In the genomic region with DNA sequence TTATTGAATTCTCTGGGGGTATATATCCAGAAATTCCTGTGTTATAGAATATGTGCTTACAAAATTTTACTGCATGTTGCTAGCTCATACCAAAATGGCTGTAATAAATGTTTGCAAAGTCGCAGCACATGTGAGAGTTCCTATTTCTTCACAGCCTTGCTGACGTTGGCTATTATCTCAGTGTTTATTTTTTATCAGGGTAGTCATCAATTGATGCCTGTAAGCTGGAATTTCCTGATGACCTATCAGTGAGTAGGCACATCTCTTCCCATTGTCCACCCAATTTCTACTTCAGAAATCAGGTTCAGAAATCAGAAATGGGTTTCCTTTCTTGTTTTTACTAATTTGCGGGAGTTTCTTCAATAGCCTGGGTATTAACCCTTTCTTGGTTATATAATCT, we compare ENCODE assay signal across 1 cellular context.
TF ChIP-seq lines count a peak whose summit lies in the region.

No MANE protein-coding gene starts in this region.

TF ChIP-seq in GM23338, 12 proteins besides CTCF, POLR2A, EP300 and RAD21 (continued from another document):
- TF ChIP-seq, protein P1, sequence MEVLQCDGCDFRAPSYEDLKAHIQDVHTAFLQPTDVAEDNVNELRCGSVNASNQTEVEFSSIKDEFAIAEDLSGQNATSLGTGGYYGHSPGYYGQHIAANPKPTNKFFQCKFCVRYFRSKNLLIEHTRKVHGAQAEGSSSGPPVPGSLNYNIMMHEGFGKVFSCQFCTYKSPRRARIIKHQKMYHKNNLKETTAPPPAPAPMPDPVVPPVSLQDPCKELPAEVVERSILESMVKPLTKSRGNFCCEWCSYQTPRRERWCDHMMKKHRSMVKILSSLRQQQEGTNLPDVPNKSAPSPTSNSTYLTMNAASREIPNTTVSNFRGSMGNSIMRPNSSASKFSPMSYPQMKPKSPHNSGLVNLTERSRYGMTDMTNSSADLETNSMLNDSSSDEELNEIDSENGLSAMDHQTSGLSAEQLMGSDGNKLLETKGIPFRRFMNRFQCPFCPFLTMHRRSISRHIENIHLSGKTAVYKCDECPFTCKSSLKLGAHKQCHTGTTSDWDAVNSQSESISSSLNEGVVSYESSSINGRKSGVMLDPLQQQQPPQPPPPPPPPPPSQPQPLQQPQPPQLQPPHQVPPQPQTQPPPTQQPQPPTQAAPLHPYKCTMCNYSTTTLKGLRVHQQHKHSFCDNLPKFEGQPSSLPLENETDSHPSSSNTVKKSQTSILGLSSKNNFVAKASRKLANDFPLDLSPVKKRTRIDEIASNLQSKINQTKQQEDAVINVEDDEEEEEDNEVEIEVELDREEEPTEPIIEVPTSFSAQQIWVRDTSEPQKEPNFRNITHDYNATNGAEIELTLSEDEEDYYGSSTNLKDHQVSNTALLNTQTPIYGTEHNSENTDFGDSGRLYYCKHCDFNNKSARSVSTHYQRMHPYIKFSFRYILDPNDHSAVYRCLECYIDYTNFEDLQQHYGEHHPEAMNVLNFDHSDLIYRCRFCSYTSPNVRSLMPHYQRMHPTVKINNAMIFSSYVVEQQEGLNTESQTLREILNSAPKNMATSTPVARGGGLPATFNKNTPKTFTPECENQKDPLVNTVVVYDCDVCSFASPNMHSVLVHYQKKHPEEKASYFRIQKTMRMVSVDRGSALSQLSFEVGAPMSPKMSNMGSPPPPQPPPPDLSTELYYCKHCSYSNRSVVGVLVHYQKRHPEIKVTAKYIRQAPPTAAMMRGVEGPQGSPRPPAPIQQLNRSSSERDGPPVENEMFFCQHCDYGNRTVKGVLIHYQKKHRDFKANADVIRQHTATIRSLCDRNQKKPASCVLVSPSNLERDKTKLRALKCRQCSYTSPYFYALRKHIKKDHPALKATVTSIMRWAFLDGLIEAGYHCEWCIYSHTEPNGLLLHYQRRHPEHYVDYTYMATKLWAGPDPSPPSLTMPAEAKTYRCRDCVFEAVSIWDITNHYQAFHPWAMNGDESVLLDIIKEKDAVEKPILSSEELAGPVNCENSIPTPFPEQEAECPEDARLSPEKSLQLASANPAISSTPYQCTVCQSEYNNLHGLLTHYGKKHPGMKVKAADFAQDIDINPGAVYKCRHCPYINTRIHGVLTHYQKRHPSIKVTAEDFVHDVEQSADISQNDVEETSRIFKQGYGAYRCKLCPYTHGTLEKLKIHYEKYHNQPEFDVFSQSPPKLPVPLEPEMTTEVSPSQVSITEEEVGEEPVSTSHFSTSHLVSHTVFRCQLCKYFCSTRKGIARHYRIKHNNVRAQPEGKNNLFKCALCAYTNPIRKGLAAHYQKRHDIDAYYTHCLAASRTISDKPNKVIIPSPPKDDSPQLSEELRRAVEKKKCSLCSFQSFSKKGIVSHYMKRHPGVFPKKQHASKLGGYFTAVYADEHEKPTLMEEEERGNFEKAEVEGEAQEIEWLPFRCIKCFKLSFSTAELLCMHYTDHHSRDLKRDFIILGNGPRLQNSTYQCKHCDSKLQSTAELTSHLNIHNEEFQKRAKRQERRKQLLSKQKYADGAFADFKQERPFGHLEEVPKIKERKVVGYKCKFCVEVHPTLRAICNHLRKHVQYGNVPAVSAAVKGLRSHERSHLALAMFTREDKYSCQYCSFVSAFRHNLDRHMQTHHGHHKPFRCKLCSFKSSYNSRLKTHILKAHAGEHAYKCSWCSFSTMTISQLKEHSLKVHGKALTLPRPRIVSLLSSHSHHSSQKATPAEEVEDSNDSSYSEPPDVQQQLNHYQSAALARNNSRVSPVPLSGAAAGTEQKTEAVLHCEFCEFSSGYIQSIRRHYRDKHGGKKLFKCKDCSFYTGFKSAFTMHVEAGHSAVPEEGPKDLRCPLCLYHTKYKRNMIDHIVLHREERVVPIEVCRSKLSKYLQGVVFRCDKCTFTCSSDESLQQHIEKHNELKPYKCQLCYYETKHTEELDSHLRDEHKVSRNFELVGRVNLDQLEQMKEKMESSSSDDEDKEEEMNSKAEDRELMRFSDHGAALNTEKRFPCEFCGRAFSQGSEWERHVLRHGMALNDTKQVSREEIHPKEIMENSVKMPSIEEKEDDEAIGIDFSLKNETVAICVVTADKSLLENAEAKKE (CRISPR knock-in tag; IDR thresholded peaks at IDR 0.05), result no peak
- TF ChIP-seq STAT1 (IDR thresholded peaks at IDR 0.05; ENCODE audit: unreplicated experiment) (no peak), NANOG (IDR thresholded peaks at IDR 0.05; ENCODE audit: borderline replicate concordance) (no peak), EZH2phosphoT487 (IDR thresholded peaks at IDR 0.05; ENCODE audit: unreplicated experiment) (no peak)
TF ChIP-seq in GM23338: peak in this region for 0.
